ENCODE assay signal across 31 cellular contexts in the genomic region with DNA sequence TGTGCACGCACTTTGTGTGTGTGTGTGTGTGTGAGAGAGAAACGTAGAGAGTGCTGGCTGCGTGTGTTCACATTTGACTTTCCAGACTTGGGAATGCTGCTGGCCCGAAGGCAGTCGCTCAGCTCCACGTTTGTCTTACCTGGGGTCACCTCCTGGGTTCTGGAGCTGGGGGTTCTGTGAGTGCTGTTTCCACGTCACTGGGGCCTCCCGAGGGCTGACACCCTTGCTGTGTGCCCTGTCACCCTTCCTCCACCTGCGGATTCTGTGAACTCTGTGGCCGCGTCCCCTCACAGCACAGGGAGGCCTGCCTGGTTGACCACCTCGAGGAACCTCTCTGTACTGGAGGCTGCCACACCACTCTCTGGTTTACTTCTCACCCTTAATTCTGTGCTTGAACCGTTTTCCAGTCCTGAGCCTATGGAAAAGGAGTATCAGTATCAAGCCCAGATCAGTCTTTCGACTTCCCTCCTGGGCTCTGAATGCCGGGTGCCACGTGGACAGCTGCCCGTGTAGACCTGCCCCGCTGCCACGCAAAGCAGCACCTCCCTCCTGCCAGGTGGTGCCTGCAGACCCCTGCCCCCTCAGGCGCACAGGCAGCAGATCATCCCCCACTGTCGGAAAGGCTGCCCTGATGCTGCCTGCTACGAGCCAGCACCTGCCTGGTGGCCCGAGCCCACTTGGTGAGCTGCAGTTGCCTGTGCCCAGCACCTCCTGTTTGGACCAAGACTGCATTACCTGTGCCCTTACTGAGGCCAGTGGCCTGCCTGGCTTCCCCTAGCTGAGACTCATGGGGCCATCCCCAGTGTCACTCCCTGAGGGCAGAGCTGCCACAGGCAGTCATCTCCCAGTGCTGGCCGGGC.
"Had no signal": no experiment of that assay in that cellular context is flagged by ENCODE, and none has a peak within 500 bp of the region (broad histone marks: within the 10 kb centered on the region; RNA-seq: fewer than 3 reads in every experiment).

No MANE protein-coding gene starts in this region.

- H3K9me3 ChIP-seq: gastrocnemius medialis, right lobe of liver, upper lobe of left lung had no signal

- DNase-seq: activated CD4-positive, alpha-beta T cell treated with anti-CD3 and anti-CD28 coated beads for 36 hours; activated CD4-positive, CD25-positive, alpha-beta regulatory T cell; activated CD8-positive, alpha-beta T cell treated with anti-CD3 and anti-CD28 coated beads, Interleukin-2, amount 10 ng/mL, durations not matched to agents 7 days and 5 days; activated effector memory CD4-positive, alpha-beta T cell treated with Interleukin-2 at 50 U/mL for 16 hours; activated naive CD4-positive, alpha-beta T cell treated with Interleukin-2 at 50 U/mL for 16 hours; activated T-cell treated with anti-CD3 and anti-CD28 coated beads for 4 hours; activated T-cell treated with anti-CD3 and anti-CD28 coated beads, Interleukin-2, amount 50 U/mL, for 72 hours; anterior cingulate cortex; effector memory CD4-positive, alpha-beta T cell; gastrocnemius medialis; glutamatergic neuron; left ventricle myocardium superior; naive thymus-derived CD8-positive, alpha-beta T cell; right lobe of liver; stimulated activated CD4-positive, alpha-beta T cell treated with anti-CD3 and anti-CD28 coated beads, Interleukin-1b, Interleukin-23, amount 100 ng/mL, for 48 hours; stimulated activated CD4-positive, alpha-beta T cell treated with anti-CD3 and anti-CD28 coated beads, Interleukin-4, amount 100 ng/mL, for 4 hours; stimulated activated CD8-positive, alpha-beta memory T cell treated with anti-CD3 and anti-CD28 coated beads, Interleukin-4, amount 100 ng/mL, for 48 hours; stimulated activated naive CD8-positive, alpha-beta T cell treated with anti-CD3 and anti-CD28 coated beads, Interleukin-15, amount 100 ng/mL, for 72 hours; substantia nigra; T-helper 1 cell; upper lobe of left lung had no signal

- H3K27me3 Mint-ChIP-seq: activated CD4-positive, alpha-beta T cell treated with anti-CD3 and anti-CD28 coated beads for 36 hours; activated naive CD8-positive, alpha-beta T cell; naive thymus-derived CD8-positive, alpha-beta T cell; stimulated activated memory B cell treated with anti-CD40 and anti-IgM and Interleukin-4, amounts not matched to agents 10 μg/mL and 1 μg/mL and 100 μg/mL, for 72 hours; stimulated activated naive CD8-positive, alpha-beta T cell treated with anti-CD3 and anti-CD28 coated beads, Interleukin-15, amount 100 ng/mL, for 72 hours had no signal

- H3K4me2 ChIP-seq: neural progenitor cell, smooth muscle cell had no signal

- H3K27ac Mint-ChIP-seq: activated naive CD8-positive, alpha-beta T cell; activated T-cell treated with anti-CD3 and anti-CD28 coated beads, Interleukin-2, amount 50 U/mL, for 72 hours; mesothelial cell of epicardium; neural progenitor cell; stimulated activated memory B cell treated with anti-CD40 and anti-IgM and Interleukin-4, amounts not matched to agents 10 μg/mL and 1 μg/mL and 100 μg/mL, for 72 hours; T-helper 2 cell treated with Interferon-gamma antibody and Interleukin-4, amounts not matched to agents 5 μg/mL and 100 μg/mL, for 36 hours had no signal

- H2AFZ ChIP-seq: neural progenitor cell had no signal

- H3K4me3 ChIP-seq: cardiac muscle cell, coronary artery, dorsolateral prefrontal cortex, gastrocnemius medialis, neural progenitor cell, right lobe of liver, smooth muscle cell, upper lobe of left lung had no signal

- H3K9ac ChIP-seq: neural progenitor cell had no signal

- H3K36me3 ChIP-seq: cardiac muscle cell, gastrocnemius medialis, neural progenitor cell had no signal

- H3K27me3 ChIP-seq: cardiac muscle cell, dorsolateral prefrontal cortex, gastrocnemius medialis, neural progenitor cell, right lobe of liver, upper lobe of left lung had no signal

- H3K4me1 ChIP-seq: neural progenitor cell had no signal

- H3K27ac ChIP-seq: cardiac muscle cell, coronary artery, dorsolateral prefrontal cortex, gastrocnemius medialis, neural progenitor cell, right lobe of liver, upper lobe of left lung had no signal

- H3K9me3 Mint-ChIP-seq: activated T-cell treated with anti-CD3 and anti-CD28 coated beads, Interleukin-2, amount 50 U/mL, for 72 hours; mesothelial cell of epicardium; naive thymus-derived CD8-positive, alpha-beta T cell; neural progenitor cell; stimulated activated memory B cell treated with anti-CD40 and anti-IgM and Interleukin-4, amounts not matched to agents 10 μg/mL and 1 μg/mL and 100 μg/mL, for 72 hours; stimulated activated naive CD8-positive, alpha-beta T cell treated with anti-CD3 and anti-CD28 coated beads, Interleukin-15, amount 100 ng/mL, for 72 hours; T-helper 2 cell treated with Interferon-gamma antibody and Interleukin-4, amounts not matched to agents 5 μg/mL and 100 μg/mL, for 36 hours had no signal

- FAIRE-seq: islet of Langerhans had no signal

- H3K4me3 Mint-ChIP-seq: activated CD4-positive, alpha-beta T cell treated with anti-CD3 and anti-CD28 coated beads for 36 hours; activated CD8-positive, alpha-beta T cell treated with anti-CD3 and anti-CD28 coated beads, Interleukin-2, amount 10 ng/mL, durations not matched to agents 7 days and 5 days; activated naive CD8-positive, alpha-beta T cell; activated T-cell treated with anti-CD3 and anti-CD28 coated beads, Interleukin-2, amount 50 U/mL, for 72 hours; mesothelial cell of epicardium; naive thymus-derived CD8-positive, alpha-beta T cell; neural progenitor cell; stimulated activated memory B cell treated with anti-CD40 and anti-IgM and Interleukin-4, amounts not matched to agents 10 μg/mL and 1 μg/mL and 100 μg/mL, for 72 hours; stimulated activated naive CD8-positive, alpha-beta T cell treated with anti-CD3 and anti-CD28 coated beads, Interleukin-15, amount 100 ng/mL, for 72 hours; T-helper 2 cell treated with Interferon-gamma antibody and Interleukin-4, amounts not matched to agents 5 μg/mL and 100 μg/mL, for 36 hours had no signal

- ATAC-seq: activated CD4-positive, alpha-beta T cell treated with anti-CD3 and anti-CD28 coated beads for 36 hours; activated CD8-positive, alpha-beta T cell treated with anti-CD3 and anti-CD28 coated beads, Interleukin-2, amount 10 ng/mL, durations not matched to agents 7 days and 5 days; activated T-cell treated with anti-CD3 and anti-CD28 coated beads, Interleukin-2, amount 50 U/mL, for 72 hours; gastrocnemius medialis; naive thymus-derived CD8-positive, alpha-beta T cell; stimulated activated memory B cell treated with anti-CD40 and anti-IgM and Interleukin-4, amounts not matched to agents 10 μg/mL and 1 μg/mL and 100 μg/mL, for 72 hours; stimulated activated naive CD8-positive, alpha-beta T cell treated with anti-CD3 and anti-CD28 coated beads, Interleukin-15, amount 100 ng/mL, for 72 hours had no signal
